ENCODE assay signal across 17 cellular contexts in genomic region chr5:56961746-56962145, GRCh38. TPM values are rescaled to one million over a fixed set of nuclear protein-coding genes. Genes with fewer than 3 reads are reported as not detected.
DNase-seq lines count a peak whose midpoint lies in the region; TF ChIP-seq lines count a peak whose summit lies in the region.
"Had no signal": no experiment of that assay in that cellular context is flagged by ENCODE, and none has a peak within 500 bp of the region (broad histone marks: within the 10 kb centered on the region; RNA-seq: fewer than 3 reads in every experiment).

No MANE protein-coding gene starts in this region.

- TF ChIP-seq CTCF in WERI-Rb-1 (IDR thresholded peaks at IDR 0.05; ENCODE audit: low read depth, low read length) (no peak), left ventricle myocardium inferior (IDR thresholded peaks at IDR 0.05; ENCODE audit: borderline replicate concordance) (no peak)

- no peaks in the 10 kb centered on the region for H3K36me3 Mint-ChIP-seq in activated CD4-positive, alpha-beta T cell treated with anti-CD3 and anti-CD28 coated beads, Interleukin-2, amount 10 ng/mL, durations not matched to agents 24 days and 14 days (ENCODE audit: low read depth)
- H3K36me3 Mint-ChIP-seq: CD14-positive monocyte; CD4-positive, alpha-beta memory T cell had no signal

- H3K4me1 ChIP-seq in left ventricle myocardium inferior, result no peaks in the 10 kb centered on the region
- H3K4me1 ChIP-seq: BLaER1 had no signal

- H3K4me3 ChIP-seq in WERI-Rb-1 (ENCODE audit: low read depth, low read length) (no peak overlapping the region), left ventricle myocardium inferior (no peak overlapping the region)
- H3K4me3 ChIP-seq: BLaER1, GM23248 had no signal

- H3K36me3 ChIP-seq in WERI-Rb-1 (no peaks in the 10 kb centered on the region), left ventricle myocardium inferior (no peaks in the 10 kb centered on the region)
- H3K36me3 ChIP-seq: BLaER1 had no signal

- no peaks in the 10 kb centered on the region for H3K9me3 Mint-ChIP-seq in activated CD4-positive, alpha-beta T cell treated with anti-CD3 and anti-CD28 coated beads, Interleukin-2, amount 10 ng/mL, durations not matched to agents 24 days and 14 days
- H3K9me3 Mint-ChIP-seq: CD4-positive, alpha-beta memory T cell had no signal

- no peaks in the 10 kb centered on the region for H3K9me3 ChIP-seq in WERI-Rb-1 (ENCODE audit: severe bottlenecking)
- H3K9me3 ChIP-seq in left ventricle myocardium inferior (replicated peaks), result no peaks in the 10 kb centered on the region
- H3K9me3 ChIP-seq: BLaER1 had no signal

- H3K4me3 Mint-ChIP-seq in activated CD4-positive, alpha-beta T cell treated with anti-CD3 and anti-CD28 coated beads, Interleukin-2, amount 10 ng/mL, durations not matched to agents 24 days and 14 days, result no peak overlapping the region
- H3K4me3 Mint-ChIP-seq: CD14-positive monocyte; CD4-positive, alpha-beta memory T cell had no signal

- H3K27me3 Mint-ChIP-seq in activated CD4-positive, alpha-beta T cell treated with anti-CD3 and anti-CD28 coated beads, Interleukin-2, amount 10 ng/mL, durations not matched to agents 24 days and 14 days, result peaks cover 70% of the 10 kb centered on the region

- H3K27ac Mint-ChIP-seq in activated CD4-positive, alpha-beta T cell treated with anti-CD3 and anti-CD28 coated beads, Interleukin-2, amount 10 ng/mL, durations not matched to agents 24 days and 14 days, result no peak overlapping the region
- H3K27ac Mint-ChIP-seq: CD14-positive monocyte; CD4-positive, alpha-beta memory T cell had no signal

- H3K27ac ChIP-seq in WERI-Rb-1 (no peak overlapping the region), left ventricle myocardium inferior (replicated peaks) (no peak overlapping the region)
- H3K27ac ChIP-seq: BLaER1, GM23248, HL-60 had no signal

- DNase-seq in NCI-H2107 treated with DMSO at 0.1 percent for 48 hours (lab: John Stamatoyannopoulos, UW; ENCODE audit: unreplicated experiment) (peak; percentile 26), NCI-H2107 (lab: John Stamatoyannopoulos, UW) (no peak), WERI-Rb-1 (peak; percentile 30), pons (ENCODE audit: low spot score) (peak; percentile 3), left ventricle myocardium inferior (no peak), Kasumi-1 (lab: John Stamatoyannopoulos, UW) (no peak)
- no peak for DNase-seq in activated CD4-positive, alpha-beta T cell treated with anti-CD3 and anti-CD28 coated beads, Interleukin-2, amount 10 ng/mL, durations not matched to agents 24 days and 14 days
- DNase-seq: 8988T; Calu3; CD4-positive, alpha-beta memory T cell; GDM1; GM23248; HCEC 1CT; IMR-90 had no signal

- no peaks in the 10 kb centered on the region for H3K4me1 Mint-ChIP-seq in activated CD4-positive, alpha-beta T cell treated with anti-CD3 and anti-CD28 coated beads, Interleukin-2, amount 10 ng/mL, durations not matched to agents 24 days and 14 days
- H3K4me1 Mint-ChIP-seq: CD4-positive, alpha-beta memory T cell had no signal

- intact Hi-C loops in activated CD4-positive, alpha-beta T cell treated with anti-CD3 and anti-CD28 coated beads, Interleukin-2, amount 10 ng/mL, durations not matched to agents 24 days and 14 days (cut with micrococcal nuclease), result no loop called here
- intact Hi-C loops in left ventricle myocardium inferior (cut with micrococcal nuclease), result no loop called here

- H3K27me3 ChIP-seq in WERI-Rb-1 (ENCODE audit: insufficient read depth, low read depth, severe bottlenecking) (no peaks in the 10 kb centered on the region), left ventricle myocardium inferior (ENCODE audit: low read depth) (peaks cover 63% of the 10 kb centered on the region)
- H3K27me3 ChIP-seq: BLaER1 had no signal

RNA-seq across cellular contexts. Expression of gene MIER3, which starts 9.8 kb away (rescaled TPM):
- 35.4 and 37.6 TPM in 2 replicates for total RNA-seq in activated CD4-positive, alpha-beta T cell treated with anti-CD3 and anti-CD28 coated beads, Interleukin-2, amount 10 ng/mL, durations not matched to agents 24 days and 14 days
- total RNA-seq in left ventricle myocardium inferior, result 13.4 TPM

RNA-seq across cellular contexts. Expression of gene SETD9, which starts 52.4 kb away (rescaled TPM):
- 15.9 and 17.0 TPM in 2 replicates for total RNA-seq in activated CD4-positive, alpha-beta T cell treated with anti-CD3 and anti-CD28 coated beads, Interleukin-2, amount 10 ng/mL, durations not matched to agents 24 days and 14 days
- total RNA-seq in left ventricle myocardium inferior, result 16.3 TPM

Comparison
In these comparisons a context has a peak if more than half of its experiments do, and no peak if none do; other contexts are left out.
1. DNase-seq: peak in NCI-H2107 treated with DMSO at 0.1 percent for 48 hours (single experiment), WERI-Rb-1 (single experiment) and pons (single experiment); none in NCI-H2107 (single experiment), activated CD4-positive, alpha-beta T cell treated with anti-CD3 and anti-CD28 coated beads, Interleukin-2, amount 10 ng/mL, durations not matched to agents 24 days and 14 days (single experiment), left ventricle myocardium inferior (single experiment) and Kasumi-1 (0 of 2).